Comparison of ENCODE assay signal across 19 cellular contexts in genomic region chr7:67512481-67512880, GRCh38.
A peak's percentile ranks its signal among the peaks of the same experiment; 100 is the strongest.
DNase-seq lines count a peak whose midpoint lies in the region; ATAC-seq and TF ChIP-seq lines count a peak whose summit lies in the region.
"Had no signal": no experiment of that assay in that cellular context is flagged by ENCODE, and none has a peak within 500 bp of the region (broad histone marks: within the 10 kb centered on the region; RNA-seq: fewer than 3 reads in every experiment).

No MANE protein-coding gene starts in this region.

- no peaks in the 10 kb centered on the region for H3K79me2 ChIP-seq in H9 (ENCODE audit: insufficient read depth, low read length)

- H4K20me1 ChIP-seq in H9 (ENCODE audit: control insufficient read depth, insufficient read depth, insufficient read length) = no peaks in the 10 kb centered on the region

- no peak overlapping the region for H3K4ac ChIP-seq in H9 (ENCODE audit: low read depth, low read length)

- no peak overlapping the region for H3K23ac ChIP-seq in H9 (ENCODE audit: insufficient read length, low read depth, low read length)

- no peak overlapping the region for H2BK15ac ChIP-seq in H9 (ENCODE audit: low read depth, low read length)

- H3K27me3 ChIP-seq in WERI-Rb-1 (ENCODE audit: insufficient read depth, low read depth, severe bottlenecking) (no peaks in the 10 kb centered on the region), H9 (ENCODE audit: insufficient read depth, low read length) (no peaks in the 10 kb centered on the region)

- H3K14ac ChIP-seq in H9 (ENCODE audit: insufficient read depth, low read length) = no peak overlapping the region

- no peak overlapping the region for H3K4me2 ChIP-seq in H9 (ENCODE audit: insufficient read depth, insufficient read length, low read length)

- no peak for ATAC-seq in GM21528 (IDR thresholded peaks at IDR 0.05; ENCODE audit: low FRiP score, unreplicated experiment)
- no peak for ATAC-seq in GM21423 (IDR thresholded peaks at IDR 0.05; ENCODE audit: unreplicated experiment)
- ATAC-seq: Panc1 had no signal

- H3K4me3 ChIP-seq in WERI-Rb-1 (ENCODE audit: low read depth, low read length) = no peak overlapping the region
- H3K4me3 ChIP-seq: GM23248, SK-N-MC had no signal

- no peak overlapping the region for H3K9ac ChIP-seq in H9 (ENCODE audit: extremely low read depth, insufficient read length, low read length)
- H3K9ac ChIP-seq: GM23248 had no signal

- H4K5ac ChIP-seq in H9 (ENCODE audit: insufficient read length, low read depth, low read length) = no peak overlapping the region

- H3K56ac ChIP-seq in H9 (ENCODE audit: insufficient read length, low read depth, low read length) = no peak overlapping the region

- DNase-seq in NCI-H1092 treated with DMSO at 0.1 percent for 48 hours (lab: John Stamatoyannopoulos, UW) = peak; percentile 22
- no peak for DNase-seq in NCI-H1092 (lab: John Stamatoyannopoulos, UW)
- DNase-seq in NCI-H345 treated with DMSO at 0.1 percent for 48 hours (lab: John Stamatoyannopoulos, UW; ENCODE audit: unreplicated experiment) = peak; percentile 13
- peak; percentile 15 for DNase-seq in WERI-Rb-1
- no peak for DNase-seq in progenitor cell of endocrine pancreas (ENCODE audit: low spot score, unreplicated experiment)
- no peak for DNase-seq in H9
- DNase-seq: CD4-positive, alpha-beta memory T cell; DMS79; GM23248; KBM-7; MV-4-11; NCI-H1694 treated with DMSO at 0.1 percent for 48 hours; NCI-H774 had no signal

- H3K4me3 Mint-ChIP-seq in progenitor cell of endocrine pancreas (ENCODE audit: low read depth) (no peak overlapping the region), H9 (no peak overlapping the region)
- H3K4me3 Mint-ChIP-seq: B cell; CD4-positive, alpha-beta memory T cell had no signal

- H2AFZ ChIP-seq in H9 (ENCODE audit: low read length) = no peak overlapping the region
- H2AFZ ChIP-seq: GM23248 had no signal

- H2BK20ac ChIP-seq in H9 (ENCODE audit: low read depth, low read length, poor library complexity, severe bottlenecking) = no peak overlapping the region

- no peak overlapping the region for H3T11ph ChIP-seq in H9 (ENCODE audit: low read length)

- no peak overlapping the region for H2BK5ac ChIP-seq in H9 (ENCODE audit: insufficient read length, low read length)

- H3K4me1 ChIP-seq in H9 (ENCODE audit: insufficient read depth, low read length) = no peaks in the 10 kb centered on the region

- H3K27me3 Mint-ChIP-seq in progenitor cell of endocrine pancreas (peaks cover 14% of the 10 kb centered on the region), H9 (ENCODE audit: low read depth) (peaks cover 4% of the 10 kb centered on the region; the same call in 1 of the 2 replicates)
- H3K27me3 Mint-ChIP-seq: B cell; CD4-positive, alpha-beta memory T cell had no signal

- H3K23me2 ChIP-seq in H9 (ENCODE audit: insufficient read length, low read depth, low read length, poor library complexity, severe bottlenecking) = no peaks in the 10 kb centered on the region

- H3K9me3 ChIP-seq in WERI-Rb-1 (ENCODE audit: severe bottlenecking) = no peaks in the 10 kb centered on the region
- no peaks in the 10 kb centered on the region for H3K9me3 ChIP-seq in H9 (ENCODE audit: control insufficient read depth, low read depth, low read length)

- H3K9me3 Mint-ChIP-seq in progenitor cell of endocrine pancreas (ENCODE audit: low read depth) (no peaks in the 10 kb centered on the region), H9 (peaks cover 15 to 18% of the 10 kb centered on the region in 2 experiments)

- no peak overlapping the region for H2BK120ac ChIP-seq in H9 (ENCODE audit: low read depth, low read length, poor library complexity, severe bottlenecking)

- TF ChIP-seq CTCF in WERI-Rb-1 (IDR thresholded peaks at IDR 0.05; ENCODE audit: low read depth, low read length) (no peak), progenitor cell of endocrine pancreas (IDR thresholded peaks at IDR 0.05; ENCODE audit: unreplicated experiment) (no peak), H9 (conservative IDR thresholded peaks at IDR 0.05) (no peak)

- H3K27ac ChIP-seq in WERI-Rb-1 = no peak overlapping the region
- no peak overlapping the region for H3K27ac ChIP-seq in H9 (ENCODE audit: insufficient read length, low read depth, low read length)
- H3K27ac ChIP-seq: 22Rv1, GM23248, SK-N-MC had no signal

- H3K27ac Mint-ChIP-seq in progenitor cell of endocrine pancreas (peak overlapping the region; percentile 29), H9 (no peak overlapping the region)
- H3K27ac Mint-ChIP-seq: B cell; CD4-positive, alpha-beta memory T cell had no signal

- H3K36me3 ChIP-seq in WERI-Rb-1 = no peaks in the 10 kb centered on the region

- H4K91ac ChIP-seq in H9 (ENCODE audit: insufficient read length, low read depth, low read length) = no peak overlapping the region

- H3K4me1 Mint-ChIP-seq in progenitor cell of endocrine pancreas (ENCODE audit: low read depth) (peaks cover 13% of the 10 kb centered on the region), H9 (peaks cover 16 to 18% of the 10 kb centered on the region in 2 experiments)
- H3K4me1 Mint-ChIP-seq: B cell; CD4-positive, alpha-beta memory T cell had no signal

- H2BK12ac ChIP-seq in H9 (ENCODE audit: insufficient read length, low read depth, low read length) = no peak overlapping the region

- H2AK5ac ChIP-seq in H9 (ENCODE audit: insufficient read length, low read length) = no peak overlapping the region

- no peaks in the 10 kb centered on the region for H3K79me1 ChIP-seq in H9 (ENCODE audit: insufficient read depth, low read depth, low read length, poor library complexity, severe bottlenecking)

- WGBS in H9 (ENCODE audit: extremely low coverage, insufficient read length, low lambda C conversion rate) = no CpG with 5 or more reads among the region's 7 CpGs

- H3K36me3 Mint-ChIP-seq in progenitor cell of endocrine pancreas (ENCODE audit: insufficient read depth) = no peaks in the 10 kb centered on the region
- peaks cover 0 to 10% (median 5%) of the 10 kb centered on the region in 3 experiments; a peak in 5 of 7 replicates for H3K36me3 Mint-ChIP-seq in H9 (ENCODE audit: insufficient read depth in 1 of 3, low read depth in 3 of 3)
- H3K36me3 Mint-ChIP-seq: CD4-positive, alpha-beta memory T cell had no signal

- no peak overlapping the region for H3K18ac ChIP-seq in H9 (ENCODE audit: insufficient read length, low read depth, low read length)

- no peak overlapping the region for H4K8ac ChIP-seq in H9 (replicated peaks; ENCODE audit: insufficient read length, low read depth, low read length)

Comparison
In these comparisons a context has a peak if more than half of its experiments do, and no peak if none do; other contexts are left out.
1. DNase-seq: peak in NCI-H1092 treated with DMSO at 0.1 percent for 48 hours (single experiment), NCI-H345 treated with DMSO at 0.1 percent for 48 hours (single experiment) and WERI-Rb-1 (single experiment); none in NCI-H1092 (single experiment), progenitor cell of endocrine pancreas (single experiment) and H9 (single experiment).